In genomic region chr11:64356498-64357411, GRCh38 we compare ENCODE assay signal across 9 cellular contexts. TPM values are rescaled to one million over a fixed set of nuclear protein-coding genes. Genes with fewer than 3 reads are reported as not detected.
DNase-seq lines count a peak whose midpoint lies in the region; TF ChIP-seq lines count a peak whose summit lies in the region.
"Had no signal": no experiment of that assay in that cellular context is flagged by ENCODE, and none has a peak within 500 bp of the region (broad histone marks: within the 10 kb centered on the region; RNA-seq: fewer than 3 reads in every experiment).

No MANE protein-coding gene starts in this region.

- no peaks in the 10 kb centered on the region for H3K36me3 ChIP-seq in breast epithelium
- peaks cover 3% of the 10 kb centered on the region for H3K36me3 ChIP-seq in WERI-Rb-1
- H3K36me3 ChIP-seq in adrenal gland (replicated peaks in 1 of 2): peaks cover 0 to 10% of the 10 kb centered on the region in 2 donors

- H3K4me3 Mint-ChIP-seq in MCF 10A (ENCODE audit: unreplicated experiment) (no peak overlapping the region), glutamatergic neuron (ENCODE audit: unreplicated experiment) (peak overlapping the region; percentile 40)

- intact Hi-C loops in MCF 10A (cut with micrococcal nuclease): loop anchor here (5.0 kb wide), 2 partner anchors 104 to 296 kb away; partner anchors contain the start of gene PLCB3
- intact Hi-C loops in breast epithelium (cut with DNase I; ENCODE audit: low total_unique reads): no loop called here
- intact Hi-C loops in adrenal gland (cut with DNase I): loop anchor here (10.0 kb wide), 1 partner anchor 298 kb away; no protein-coding TSS in a partner anchor

- 82 to 87% (median 86%) methylated on average over 16 to 25 of the region's 25 CpGs for whole genome bisulfite sequencing in adrenal gland, 4 donors

- peaks cover 4 to 9% of the 10 kb centered on the region in 2 donors for H3K4me1 ChIP-seq in breast epithelium
- peaks cover 14 to 35% of the 10 kb centered on the region in 2 donors for H3K4me1 ChIP-seq in adrenal gland (replicated peaks in 1 of 2)

- H3K27me3 ChIP-seq in breast epithelium (no peaks in the 10 kb centered on the region), WERI-Rb-1 (ENCODE audit: insufficient read depth, low read depth, severe bottlenecking) (no peaks in the 10 kb centered on the region), adrenal gland (no peaks in the 10 kb centered on the region)

- H3K9me3 ChIP-seq in breast epithelium (no peaks in the 10 kb centered on the region), WERI-Rb-1 (ENCODE audit: severe bottlenecking) (no peaks in the 10 kb centered on the region), adrenal gland (replicated peaks in 1 of 3) (no peaks in the 10 kb centered on the region)
- H3K9me3 ChIP-seq: thoracic aorta had no signal

- TF ChIP-seq CTCF in MCF 10A (IDR thresholded peaks at IDR 0.05; ENCODE audit: unreplicated experiment) (peak; percentile 40), breast epithelium (IDR thresholded peaks at IDR 0.05) (no peak), LNCAP (IDR thresholded peaks at IDR 0.05) (peak; percentile 79), WERI-Rb-1 (IDR thresholded peaks at IDR 0.05; ENCODE audit: low read depth, low read length) (peak; percentile 80), glutamatergic neuron (IDR thresholded peaks at IDR 0.05; ENCODE audit: partially characterized antibody, unreplicated experiment) (peak; percentile 33), adrenal gland (IDR thresholded peaks at IDR 0.05) (peak in 2 of 6 experiments; percentile 9 to 24)

- DNase-seq in MCF 10A (ENCODE audit: unreplicated experiment): peak; percentile 52
- DNase-seq in breast epithelium (ENCODE audit: low spot score in 2 of 2): no peak
- DNase-seq in WERI-Rb-1: peak; percentile 91
- peak; percentile 85 for DNase-seq in glutamatergic neuron
- DNase-seq in NCI-H187 (lab: John Stamatoyannopoulos, UW): no peak
- no peak for DNase-seq in adrenal gland
- DNase-seq in NCI-H1105 treated with DMSO at 0.1 percent for 48 hours (lab: John Stamatoyannopoulos, UW): no peak

- CTCF ChIA-PET in MCF 10A (lab: Yijun Ruan, JAX): interaction anchor here (0.5 to 8.8 kb wide), 12 partner anchors 11 to 196 kb away, joined by 3 to 148 read pairs (median 8); partner anchors contain the start of genes CCDC88B, PRDX5 and TRMT112

- H3K27me3 Mint-ChIP-seq in MCF 10A (ENCODE audit: insufficient read depth, unreplicated experiment) (no peaks in the 10 kb centered on the region), glutamatergic neuron (ENCODE audit: unreplicated experiment) (peaks cover 11% of the 10 kb centered on the region)

- H3K4me1 Mint-ChIP-seq in MCF 10A (ENCODE audit: insufficient read depth, unreplicated experiment) (peaks cover 35% of the 10 kb centered on the region), glutamatergic neuron (ENCODE audit: low read depth, unreplicated experiment) (peaks cover 6% of the 10 kb centered on the region)

- H3K36me3 Mint-ChIP-seq in MCF 10A (ENCODE audit: insufficient read depth, unreplicated experiment) (peaks cover 11% of the 10 kb centered on the region), glutamatergic neuron (ENCODE audit: unreplicated experiment) (no peaks in the 10 kb centered on the region)

- no peak overlapping the region for H3K27ac ChIP-seq in breast epithelium
- H3K27ac ChIP-seq in WERI-Rb-1: no peak overlapping the region
- no peak overlapping the region for H3K27ac ChIP-seq in adrenal gland

- H3K9me3 Mint-ChIP-seq in MCF 10A (ENCODE audit: unreplicated experiment) (no peaks in the 10 kb centered on the region), glutamatergic neuron (ENCODE audit: unreplicated experiment) (peaks cover 2% of the 10 kb centered on the region)

- H3K27ac Mint-ChIP-seq in MCF 10A (ENCODE audit: low read depth, unreplicated experiment) (peak overlapping the region; percentile 78), glutamatergic neuron (ENCODE audit: unreplicated experiment) (no peak overlapping the region)

- BruUV-seq in MCF 10A (replicated peaks; lab: Mats Ljungman, UMichigan): no TSS peak

- TF ChIP-seq POLR2A in breast epithelium (IDR thresholded peaks at IDR 0.05): no peak
- no peak for TF ChIP-seq POLR2A in adrenal gland (IDR thresholded peaks at IDR 0.05)

- POLR2A ChIA-PET in MCF 10A (lab: Yijun Ruan, JAX): interaction anchor here (0.9 to 3.1 kb wide), 8 partner anchors 8 to 86 kb away, joined by 3 to 65 read pairs (median 9); partner anchors contain the start of genes ESRRA, PRDX5 and TRMT112

- H3K4me3 ChIP-seq in breast epithelium: no peak overlapping the region
- no peak overlapping the region for H3K4me3 ChIP-seq in WERI-Rb-1 (ENCODE audit: low read depth, low read length)
- H3K4me3 ChIP-seq in adrenal gland: no peak overlapping the region
- H3K4me3 ChIP-seq: thoracic aorta had no signal

RNA-seq across cellular contexts. Expression of gene RPS6KA4, which starts 2.2 kb away (rescaled TPM):
- total RNA-seq in MCF 10A (2022) (42.5 and 46.5 TPM in 2 replicates), breast epithelium (10 to 100 TPM; 16.7 to 20.6 (median 19.4) TPM), glutamatergic neuron (ENCODE audit: unreplicated experiment) (3.2 TPM), adrenal gland (10 to 100 TPM; 13.4 to 89.3 (median 27.0) TPM)
- polyA plus RNA-seq in adrenal gland: 10 to 100 TPM in 2 of 3 donors, 1 to 10 TPM in 1; 4.9 to 29.8 (median 14.4) TPM

RNA-seq across cellular contexts. Expression of gene CCDC88B, which starts 16.8 kb away (rescaled TPM):
- total RNA-seq in MCF 10A (2022) (4.2 and 6.0 TPM in 2 replicates), breast epithelium (10 to 100 TPM in 1 of 3 donors, 1 to 10 TPM in 2; 3.3 to 10.7 (median 5.9) TPM), glutamatergic neuron (ENCODE audit: unreplicated experiment) (83.6 TPM), adrenal gland (10 to 100 TPM in 7 of 8 donors, 1 to 10 TPM in 1; 8.9 to 22.6 (median 14.5) TPM)
- 100 to 1,000 TPM in 1 of 3 donors, 10 to 100 TPM in 1, 1 to 10 TPM in 1; 5.1 to 143 (median 47.9) TPM for polyA plus RNA-seq in adrenal gland

RNA-seq across cellular contexts. Expression of gene PRDX5, which starts 38.8 kb away (rescaled TPM):
- total RNA-seq in MCF 10A (2022) (274 and 302 TPM in 2 replicates), breast epithelium (100 to 1,000 TPM; 241 to 327 (median 262) TPM), glutamatergic neuron (ENCODE audit: unreplicated experiment) (418 TPM), adrenal gland (100 to 1,000 TPM; 324 to 684 (median 429) TPM)
- polyA plus RNA-seq in adrenal gland: 100 to 1,000 TPM; 403 to 713 (median 555) TPM

RNA-seq across cellular contexts. Expression of gene TRMT112, which starts 39.4 kb away (rescaled TPM):
- total RNA-seq in MCF 10A (2022) (284 and 354 TPM in 2 replicates), breast epithelium (100 to 1,000 TPM; 206 to 266 (median 262) TPM), glutamatergic neuron (ENCODE audit: unreplicated experiment) (93.1 TPM), adrenal gland (100 to 1,000 TPM; 286 to 991 (median 377) TPM)
- 100 to 1,000 TPM; 362 to 855 (median 658) TPM for polyA plus RNA-seq in adrenal gland

RNA-seq across cellular contexts. Expression of gene ESRRA, which starts 51.4 kb away (rescaled TPM):
- total RNA-seq in MCF 10A (2022) (52.0 and 63.4 TPM in 2 replicates), breast epithelium (10 to 100 TPM; 38.2 to 43.9 (median 39.5) TPM), glutamatergic neuron (ENCODE audit: unreplicated experiment) (69.9 TPM), adrenal gland (10 to 100 TPM; 33.2 to 74.4 (median 58.7) TPM)
- 10 to 100 TPM; 18.2 to 62.1 (median 56.0) TPM for polyA plus RNA-seq in adrenal gland

Comparison
In these comparisons a context has a peak if more than half of its experiments do, and no peak if none do; other contexts are left out.
1. DNase-seq: peak in MCF 10A (single experiment), WERI-Rb-1 (single experiment) and glutamatergic neuron (single experiment); none in breast epithelium (0 of 2), NCI-H187 (0 of 2), adrenal gland (0 of 7) and NCI-H1105 treated with DMSO at 0.1 percent for 48 hours (single experiment).
2. CTCF ChIP-seq: peak in MCF 10A (single experiment), LNCAP (single experiment), WERI-Rb-1 (single experiment) and glutamatergic neuron (single experiment); none in breast epithelium (0 of 3).